8 cellular contexts compared by ENCODE assay signal in the genomic region with DNA sequence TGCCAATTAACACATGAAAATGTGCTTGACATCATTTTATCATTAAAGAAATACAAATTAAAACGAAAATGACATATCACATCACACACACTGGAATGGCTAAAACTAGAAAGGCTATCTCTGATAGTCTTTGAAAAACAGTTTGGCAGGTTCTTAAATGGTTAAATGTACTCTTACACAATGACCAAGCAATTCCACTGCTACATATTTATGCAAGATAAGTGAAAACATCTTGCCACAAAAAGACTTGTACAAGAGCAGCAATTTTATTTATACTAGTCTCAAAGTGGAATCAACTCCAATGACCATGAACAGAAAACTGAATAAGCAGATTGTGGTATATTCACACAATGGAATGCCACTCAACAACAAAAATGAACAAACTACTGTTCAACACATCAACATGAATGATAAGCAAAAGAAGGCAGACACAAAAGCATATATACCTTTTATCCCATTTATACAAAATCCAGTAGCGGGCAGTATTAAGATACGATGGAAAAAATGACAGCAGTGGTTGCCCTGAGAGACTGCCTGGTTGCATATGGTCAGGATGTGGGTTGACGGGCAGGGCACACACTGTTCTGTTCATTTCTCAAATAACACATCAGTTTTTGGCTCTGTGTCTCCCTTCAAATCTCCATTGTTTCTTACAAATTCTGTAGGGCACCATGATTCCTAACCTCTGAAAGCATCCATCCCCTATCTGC. TPM values are rescaled to one million over a fixed set of nuclear protein-coding genes. Genes with fewer than 3 reads are reported as not detected.
A peak's percentile ranks its signal among the peaks of the same experiment; 100 is the strongest.
DNase-seq lines count a peak whose midpoint lies in the region; FAIRE-seq and TF ChIP-seq lines count a peak whose summit lies in the region.

No MANE protein-coding gene starts in this region.

- no peak overlapping the region for H3K27ac Mint-ChIP-seq in mesothelial cell of epicardium

- TF ChIP-seq CTCF in suprapubic skin (IDR thresholded peaks at IDR 0.05) (no peak), mesothelial cell of epicardium (IDR thresholded peaks at IDR 0.05; ENCODE audit: unreplicated experiment) (no peak)

- peaks cover 26% of the 10 kb centered on the region for H3K36me3 ChIP-seq in suprapubic skin
- H3K36me3 ChIP-seq in HAP-1 (replicated peaks) = no peaks in the 10 kb centered on the region

- FAIRE-seq in H54 (lab: Jason Lieb, UNC) = peak; percentile 67

- peaks cover 2% of the 10 kb centered on the region for H3K9me3 Mint-ChIP-seq in mesothelial cell of epicardium

- H3K27me3 Mint-ChIP-seq in mesothelial cell of epicardium (ENCODE audit: low read depth) = no peaks in the 10 kb centered on the region

- peaks cover 11% of the 10 kb centered on the region for H3K36me3 Mint-ChIP-seq in mesothelial cell of epicardium

- H3K27ac ChIP-seq in suprapubic skin = peak overlapping the region; percentile 47

- H3K9me3 ChIP-seq in suprapubic skin = no peaks in the 10 kb centered on the region
- no peaks in the 10 kb centered on the region for H3K9me3 ChIP-seq in HAP-1

- H3K4me1 ChIP-seq in suprapubic skin = peaks cover 21% of the 10 kb centered on the region
- no peaks in the 10 kb centered on the region for H3K4me1 ChIP-seq in HAP-1

- TF ChIP-seq POLR2A in H54 (IDR thresholded peaks at IDR 0.05; ENCODE audit: low read depth, low read length) (no peak), suprapubic skin (IDR thresholded peaks at IDR 0.05) (no peak)

- no peaks in the 10 kb centered on the region for H3K4me1 Mint-ChIP-seq in mesothelial cell of epicardium

- H3K27me3 ChIP-seq in suprapubic skin (no peaks in the 10 kb centered on the region), HAP-1 (ENCODE audit: low read depth) (no peaks in the 10 kb centered on the region)

- H3K4me3 ChIP-seq in suprapubic skin (no peak overlapping the region), HAP-1 (no peak overlapping the region)

- 69% methylated on average over 4 of the region's 4 CpGs for WGBS in suprapubic skin

- H3K4me3 Mint-ChIP-seq in mesothelial cell of epicardium = no peak overlapping the region

- no peak for TF ChIP-seq EP300 in suprapubic skin (IDR thresholded peaks at IDR 0.05)

- in situ Hi-C loops in HAP-1 (cut with MboI; ENCODE audit: low sequenced_read_pairs) = no loop called here

- peak; percentile 59 for DNase-seq in EH (ENCODE audit: low read depth)
- no peak for DNase-seq in H54 (ENCODE audit: insufficient read length, low spot score)
- peak; percentile 49 for DNase-seq in activated CD4-positive, alpha-beta T cell treated with anti-CD3 and anti-CD28 coated beads for 48 hours
- peak; percentile 94 for DNase-seq in fibroblast of peridontal ligament (ENCODE audit: extremely low read depth)
- no peak for DNase-seq in suprapubic skin (ENCODE audit: low spot score in 2 of 2)
- no peak for DNase-seq in iPS-NIHi11 (ENCODE audit: low spot score)
- no peak for DNase-seq in mesothelial cell of epicardium (ENCODE audit: low spot score in 2 of 2, unreplicated experiment in 2 of 2)
- no peak for DNase-seq in HAP-1 (ENCODE audit: low spot score in 2 of 2)

RNA-seq across cellular contexts. Expression of a gene that starts 25.3 kb away (rescaled TPM):
- total RNA-seq in suprapubic skin = 100 to 1,000 TPM in 1 of 4 donors, 10 to 100 TPM in 3; 38.7 to 118 (median 65.6) TPM
- 46.3 to 52.0 TPM (median 47.4 TPM) in 3 replicates for total RNA-seq in mesothelial cell of epicardium

Comparison
In these comparisons a context has a peak if more than half of its experiments do, and no peak if none do; other contexts are left out.
1. DNase-seq: peak in EH (single experiment), activated CD4-positive, alpha-beta T cell treated with anti-CD3 and anti-CD28 coated beads for 48 hours (single experiment) and fibroblast of peridontal ligament (single experiment); none in H54 (single experiment), suprapubic skin (0 of 2), iPS-NIHi11 (single experiment), mesothelial cell of epicardium (0 of 2) and HAP-1 (0 of 2).